Comparison of ENCODE assay signal across 23 cellular contexts in the genomic region with DNA sequence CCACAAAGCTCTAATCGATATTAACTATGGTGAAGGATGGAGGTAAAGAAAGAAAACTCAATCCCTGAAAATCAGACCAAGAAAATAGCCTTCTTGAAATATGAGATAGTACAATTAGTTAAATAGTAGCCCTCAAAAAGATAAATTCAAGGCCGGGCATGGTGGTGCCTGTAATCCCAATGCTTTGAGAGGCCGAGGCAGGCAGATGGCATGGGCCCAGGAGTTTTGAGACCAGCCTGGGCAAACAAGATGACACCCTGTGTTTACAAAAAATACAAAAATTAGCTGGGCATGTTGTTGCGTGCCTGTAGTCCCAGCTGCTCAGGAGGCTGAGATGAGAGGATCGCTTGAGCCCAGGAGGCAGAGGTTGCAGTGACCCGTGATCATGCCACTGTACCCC. TPM values are rescaled to one million over a fixed set of nuclear protein-coding genes. Genes with fewer than 3 reads are reported as not detected.
DNase-seq lines count a peak whose midpoint lies in the region; ATAC-seq and TF ChIP-seq lines count a peak whose summit lies in the region.
"Had no signal": no experiment of that assay in that cellular context is flagged by ENCODE, and none has a peak within 500 bp of the region (broad histone marks: within the 10 kb centered on the region; RNA-seq: fewer than 3 reads in every experiment).

No MANE protein-coding gene starts in this region.

- no peak for TF ChIP-seq POLR2A in adrenal gland (IDR thresholded peaks at IDR 0.05)

- intact Hi-C loops in adrenal gland (cut with DNase I), result no loop called here

- peak; percentile 52 for DNase-seq in DMS 273 (lab: John Stamatoyannopoulos, UW; ENCODE audit: unreplicated experiment)
- no peak for DNase-seq in DMS 273 treated with DMSO at 0.1 percent for 48 hours (lab: John Stamatoyannopoulos, UW)
- peak; percentile 10 for DNase-seq in NCI-H510A treated with DMSO at 0.1 percent for 48 hours (lab: John Stamatoyannopoulos, UW)
- no peak for DNase-seq in NCI-H510A (lab: John Stamatoyannopoulos, UW)
- peak; percentile 92 for DNase-seq in NCI-H2171 treated with DMSO at 0.1 percent for 48 hours (lab: John Stamatoyannopoulos, UW)
- DNase-seq in adrenal gland, result peak; percentile 30 to 80 (median 57)
- DNase-seq in T-helper 9 cell, result no peak
- DNase-seq: ACHN; CD4-positive, alpha-beta T cell; H9; HFFc6; Karpas-422; MV-4-11; NCI-H1417; NCI-H2029; NCI-H2227 treated with DMSO at 0.1 percent for 48 hours; SIG-M5; SK-N-SH; T-helper 2 cell had no signal

- H3K27ac ChIP-seq in adrenal gland, result peak overlapping the region in 4 of 5 donors; percentile 18 to 68 (median 38)
- H3K27ac ChIP-seq: 22Rv1, BLaER1, RWPE1 had no signal

- no peak for ATAC-seq in GM19351 (IDR thresholded peaks at IDR 0.05; ENCODE audit: unreplicated experiment)

- H3K27me3 ChIP-seq in adrenal gland, result no peaks in the 10 kb centered on the region
- H3K27me3 ChIP-seq: BLaER1 had no signal

- H3K4me3 ChIP-seq in adrenal gland, result no peak overlapping the region
- H3K4me3 ChIP-seq: BLaER1 had no signal

- H3K36me3 ChIP-seq in adrenal gland (replicated peaks in 1 of 2), result no peaks in the 10 kb centered on the region
- H3K36me3 ChIP-seq: BLaER1 had no signal

- peaks cover 0 to 6% of the 10 kb centered on the region in 2 donors for H3K4me1 ChIP-seq in adrenal gland (replicated peaks in 1 of 2)
- H3K4me1 ChIP-seq: BLaER1 had no signal

- WGBS in adrenal gland, 4 donors, result 53 to 69% (median 64%) methylated on average over 6 of the region's 6 CpGs

- TF ChIP-seq CTCF in adrenal gland (IDR thresholded peaks at IDR 0.05), result no peak

- no peaks in the 10 kb centered on the region for H3K9me3 ChIP-seq in adrenal gland (replicated peaks in 1 of 3)
- H3K9me3 ChIP-seq: BLaER1, SK-N-SH had no signal

RNA-seq across cellular contexts. Expression of a gene that starts 31.6 kb away (rescaled TPM):
- 10 to 100 TPM in 1 of 8 donors, 1 to 10 TPM in 7; 1.5 to 14.4 (median 3.7) TPM for total RNA-seq in adrenal gland
- 1 to 10 TPM; 1.2 to 1.9 (median 1.6) TPM for polyA plus RNA-seq in adrenal gland

RNA-seq across cellular contexts. Expression of a gene that starts 35.4 kb away (rescaled TPM):
- total RNA-seq in adrenal gland, result 100 to 1,000 TPM; 226 to 666 (median 245) TPM
- polyA plus RNA-seq in adrenal gland, result 100 to 1,000 TPM; 148 to 247 (median 161) TPM

Comparison
In these comparisons a context has a peak if more than half of its experiments do, and no peak if none do; other contexts are left out.
1. DNase-seq: peak in DMS 273 (single experiment), NCI-H510A treated with DMSO at 0.1 percent for 48 hours (single experiment), NCI-H2171 treated with DMSO at 0.1 percent for 48 hours (single experiment) and adrenal gland (7 of 7); none in DMS 273 treated with DMSO at 0.1 percent for 48 hours (single experiment), NCI-H510A (single experiment) and T-helper 9 cell (single experiment).